ENCODE assay signal across 35 cellular contexts in genomic region chrX:40373025-40373424, GRCh38.
"Had no signal": no experiment of that assay in that cellular context is flagged by ENCODE, and none has a peak within 500 bp of the region (broad histone marks: within the 10 kb centered on the region; RNA-seq: fewer than 3 reads in every experiment).

No MANE protein-coding gene starts in this region.

- FAIRE-seq: TTC549 had no signal

- ATAC-seq: activated CD8-positive, alpha-beta T cell treated with anti-CD3 and anti-CD28 coated beads for 36 hours; activated naive CD4-positive, alpha-beta T cell treated with anti-CD3 and anti-CD28 coated beads, Interleukin-2, amount 50 U/mL, for 72 hours; activated T-cell treated with anti-CD3 and anti-CD28 coated beads, Interleukin-2, amount 50 U/mL, for 4 hours; activated T-cell treated with anti-CD3 and anti-CD28 coated beads, Interleukin-2, amount 50 U/mL, for 72 hours; activated T-helper 17 cell treated with anti-CD3 and anti-CD28 coated beads, Interleukin-2, amount 50 U/mL, for 72 hours; body of pancreas had no signal

- H3K9me3 ChIP-seq: adrenal gland, body of pancreas had no signal

- H3K27ac ChIP-seq: adrenal gland, body of pancreas, brain microvascular endothelial cell, breast epithelium, VCaP had no signal

- H3K4me3 ChIP-seq: adrenal gland, body of pancreas, breast epithelium had no signal

- H3K27me3 Mint-ChIP-seq: activated B cell treated with CpG ODN at 0.5 μM for 24 hours; activated CD4-positive, alpha-beta memory T cell treated with anti-CD3 and anti-CD28 coated beads for 36 hours; activated CD4-positive, alpha-beta T cell treated with anti-CD3 and anti-CD28 coated beads, Interleukin-2, amount 10 ng/mL, durations not matched to agents 24 days and 14 days; activated CD8-positive, alpha-beta T cell treated with anti-CD3 and anti-CD28 coated beads for 36 hours; activated naive CD8-positive, alpha-beta T cell treated with anti-CD3 and anti-CD28 coated beads for 36 hours; activated T-helper 17 cell treated with anti-CD3 and anti-CD28 coated beads, Interleukin-2, amount 50 U/mL, for 72 hours had no signal

- H3K36me3 ChIP-seq: adrenal gland, brain microvascular endothelial cell, breast epithelium had no signal

- H3K4me1 Mint-ChIP-seq: activated B cell treated with CpG ODN at 0.5 μM for 24 hours; activated CD4-positive, alpha-beta T cell treated with anti-CD3 and anti-CD28 coated beads, Interleukin-2, amount 10 ng/mL, durations not matched to agents 24 days and 14 days; activated naive CD8-positive, alpha-beta T cell treated with anti-CD3 and anti-CD28 coated beads for 36 hours; activated T-helper 17 cell treated with anti-CD3 and anti-CD28 coated beads, Interleukin-2, amount 50 U/mL, for 72 hours had no signal

- H3K9me3 Mint-ChIP-seq: activated B cell treated with CpG ODN at 0.5 μM for 24 hours; activated CD4-positive, alpha-beta memory T cell treated with anti-CD3 and anti-CD28 coated beads for 36 hours; activated CD4-positive, alpha-beta T cell treated with anti-CD3 and anti-CD28 coated beads, Interleukin-2, amount 10 ng/mL, durations not matched to agents 24 days and 14 days; activated CD8-positive, alpha-beta T cell treated with anti-CD3 and anti-CD28 coated beads for 36 hours; activated naive CD4-positive, alpha-beta T cell treated with anti-CD3 and anti-CD28 coated beads, Interleukin-2, amount 50 U/mL, for 72 hours; activated naive CD8-positive, alpha-beta T cell treated with anti-CD3 and anti-CD28 coated beads for 36 hours; activated T-cell treated with anti-CD3 and anti-CD28 coated beads, Interleukin-2, amount 50 U/mL, for 4 hours; activated T-cell treated with anti-CD3 and anti-CD28 coated beads, Interleukin-2, amount 50 U/mL, for 72 hours; activated T-helper 1 cell treated with anti-CD3 and anti-CD28 coated beads, Interleukin-12 subunit alpha, Interleukin-12 subunit beta, Interleukin-2, Interleukin-4 antibody, amounts not matched to agents 30 ng/mL and 10 ng/mL and 1 ng/mL, durations not matched to agents 14 hours and 24 hours and 36 hours; activated T-helper 17 cell treated with anti-CD3 and anti-CD28 coated beads, Interleukin-2, amount 50 U/mL, for 72 hours; T-helper 1 cell treated with Interleukin-12 subunit alpha and Interleukin-12 subunit beta and Interleukin-4 antibody, amounts not matched to agents 30 μg/mL and 1 μg/mL, for 36 hours; T-helper 2 cell treated with Interferon-gamma antibody and Interleukin-4, amounts not matched to agents 5 μg/mL and 100 μg/mL, for 36 hours had no signal

- H3K27ac Mint-ChIP-seq: activated B cell treated with CpG ODN at 0.5 μM for 24 hours; activated CD4-positive, alpha-beta memory T cell treated with anti-CD3 and anti-CD28 coated beads for 36 hours; activated CD4-positive, alpha-beta T cell treated with anti-CD3 and anti-CD28 coated beads, Interleukin-2, amount 10 ng/mL, durations not matched to agents 24 days and 14 days; activated CD8-positive, alpha-beta T cell treated with anti-CD3 and anti-CD28 coated beads for 36 hours; activated naive CD4-positive, alpha-beta T cell treated with anti-CD3 and anti-CD28 coated beads, Interleukin-2, amount 50 U/mL, for 72 hours; activated naive CD8-positive, alpha-beta T cell treated with anti-CD3 and anti-CD28 coated beads for 36 hours; activated T-cell treated with anti-CD3 and anti-CD28 coated beads, Interleukin-2, amount 50 U/mL, for 72 hours; activated T-helper 1 cell treated with anti-CD3 and anti-CD28 coated beads, Interleukin-12 subunit alpha, Interleukin-12 subunit beta, Interleukin-2, Interleukin-4 antibody, amounts not matched to agents 30 ng/mL and 10 ng/mL and 1 ng/mL, durations not matched to agents 14 hours and 24 hours and 36 hours; activated T-helper 17 cell treated with anti-CD3 and anti-CD28 coated beads, Interleukin-2, amount 50 U/mL, for 72 hours; T-helper 1 cell treated with Interleukin-12 subunit alpha and Interleukin-12 subunit beta and Interleukin-4 antibody, amounts not matched to agents 30 μg/mL and 1 μg/mL, for 36 hours; T-helper 2 cell treated with Interferon-gamma antibody and Interleukin-4, amounts not matched to agents 5 μg/mL and 100 μg/mL, for 36 hours had no signal

- H3K4me1 ChIP-seq: adrenal gland, body of pancreas, breast epithelium had no signal

- H3K27me3 ChIP-seq: body of pancreas, brain microvascular endothelial cell had no signal

- H3K4me3 Mint-ChIP-seq: activated B cell treated with CpG ODN at 0.5 μM for 24 hours; activated CD4-positive, alpha-beta memory T cell treated with anti-CD3 and anti-CD28 coated beads for 36 hours; activated CD4-positive, alpha-beta T cell treated with anti-CD3 and anti-CD28 coated beads, Interleukin-2, amount 10 ng/mL, durations not matched to agents 24 days and 14 days; activated CD8-positive, alpha-beta T cell treated with anti-CD3 and anti-CD28 coated beads for 36 hours; activated naive CD8-positive, alpha-beta T cell treated with anti-CD3 and anti-CD28 coated beads for 36 hours; activated T-cell treated with anti-CD3 and anti-CD28 coated beads, Interleukin-2, amount 50 U/mL, for 4 hours; activated T-cell treated with anti-CD3 and anti-CD28 coated beads, Interleukin-2, amount 50 U/mL, for 72 hours; activated T-helper 1 cell treated with anti-CD3 and anti-CD28 coated beads, Interleukin-12 subunit alpha, Interleukin-12 subunit beta, Interleukin-2, Interleukin-4 antibody, amounts not matched to agents 30 ng/mL and 10 ng/mL and 1 ng/mL, durations not matched to agents 14 hours and 24 hours and 36 hours; activated T-helper 17 cell treated with anti-CD3 and anti-CD28 coated beads, Interleukin-2, amount 50 U/mL, for 72 hours; T-helper 1 cell treated with Interleukin-12 subunit alpha and Interleukin-12 subunit beta and Interleukin-4 antibody, amounts not matched to agents 30 μg/mL and 1 μg/mL, for 36 hours; T-helper 2 cell treated with Interferon-gamma antibody and Interleukin-4, amounts not matched to agents 5 μg/mL and 100 μg/mL, for 36 hours had no signal

- H3K36me3 Mint-ChIP-seq: activated CD4-positive, alpha-beta memory T cell treated with anti-CD3 and anti-CD28 coated beads for 36 hours; activated naive CD4-positive, alpha-beta T cell treated with anti-CD3 and anti-CD28 coated beads, Interleukin-2, amount 50 U/mL, for 72 hours; activated naive CD8-positive, alpha-beta T cell treated with anti-CD3 and anti-CD28 coated beads for 36 hours had no signal

- DNase-seq: activated B cell treated with CpG ODN at 0.5 μM for 24 hours; activated CD4-positive, alpha-beta memory T cell treated with anti-CD3 and anti-CD28 coated beads for 36 hours; activated CD4-positive, alpha-beta T cell treated with anti-CD3 and anti-CD28 coated beads for 4 hours; activated CD4-positive, alpha-beta T cell treated with anti-CD3 and anti-CD28 coated beads, Interleukin-2, amount 10 ng/mL, durations not matched to agents 24 days and 14 days; activated CD4-positive, alpha-beta T cell treated with anti-CD3 and anti-CD28 coated beads, Interleukin-2, amount 50 U/mL, for 1 hour; activated CD4-positive, alpha-beta T cell treated with anti-CD3 and anti-CD28 coated beads, Interleukin-2, amount 50 U/mL, for 4 hours; activated CD4-positive, CD25-positive, alpha-beta regulatory T cell treated with anti-CD3 and anti-CD28 coated beads, Interleukin-2, amount 50 U/mL, for 72 hours; activated CD8-positive, alpha-beta memory T cell treated with anti-CD3 and anti-CD28 coated beads, Interleukin-2, amount 50 U/mL, for 4 hours; activated CD8-positive, alpha-beta T cell treated with anti-CD3 and anti-CD28 coated beads for 36 hours; activated effector memory CD4-positive, alpha-beta T cell treated with anti-CD3 and anti-CD28 coated beads, Interleukin-2, amount 50 U/mL, for 16 hours; activated gamma-delta T cell treated with Interleukin-2 at 50 U/mL for 16 hours; activated naive CD4-positive, alpha-beta T cell treated with anti-CD3 and anti-CD28 coated beads, Interleukin-2, amount 50 U/mL, for 16 hours; activated naive CD4-positive, alpha-beta T cell treated with Interleukin-2 at 50 U/mL for 16 hours; activated naive CD8-positive, alpha-beta T cell treated with anti-CD3 and anti-CD28 coated beads for 36 hours; activated T-cell treated with anti-CD3 and anti-CD28 coated beads for 4 hours; activated T-cell treated with anti-CD3 and anti-CD28 coated beads, Interleukin-2, amount 50 U/mL, for 1 hour; activated T-cell treated with anti-CD3 and anti-CD28 coated beads, Interleukin-2, amount 50 U/mL, for 4 hours; activated T-cell treated with anti-CD3 and anti-CD28 coated beads, Interleukin-2, amount 50 U/mL, for 72 hours; adrenal gland; amniotic stem cell; aorta; body of pancreas; brain microvascular endothelial cell; central memory CD4-positive, alpha-beta T cell; T-helper 1 cell; T-helper 2 cell; T-helper 9 cell had no signal
